ENCODE assay signal across 9 cellular contexts in genomic region chr14:69259176-69259530, GRCh38. TPM values are rescaled to one million over a fixed set of nuclear protein-coding genes. Genes with fewer than 3 reads are reported as not detected.
DNase-seq lines count a peak whose midpoint lies in the region; ATAC-seq, FAIRE-seq and TF ChIP-seq lines count a peak whose summit lies in the region.
"Had no signal": no experiment of that assay in that cellular context is flagged by ENCODE, and none has a peak within 500 bp of the region (broad histone marks: within the 10 kb centered on the region; RNA-seq: fewer than 3 reads in every experiment).

No MANE protein-coding gene starts in this region.

- intact Hi-C loops in HepG2 (cut with micrococcal nuclease; ENCODE audit: unreplicated experiment): no loop called here
- intact Hi-C loops in right lobe of liver (cut with DNase I): no loop called here
- intact Hi-C loops in dorsolateral prefrontal cortex (cut with DNase I): no loop called here
- intact Hi-C loops in naive thymus-derived CD4-positive, alpha-beta T cell (cut with micrococcal nuclease): no loop called here
- intact Hi-C loops in uterus (cut with DNase I; ENCODE audit: low total_unique reads): no loop called here
- intact Hi-C loops in kidney (cut with DNase I): loop anchor here (10.0 kb wide), 1 partner anchor 96 kb away; no protein-coding TSS in a partner anchor

- H3K27ac ChIP-seq in HepG2 (ENCODE audit: extremely low read length, insufficient read depth, low read length) (no peak overlapping the region), right lobe of liver (no peak overlapping the region), dorsolateral prefrontal cortex (peak overlapping the region in 10 of 59 donors; percentile 32 to 76 (median 48)), uterus (no peak overlapping the region), kidney (ENCODE audit: low read depth in 2 of 2, low read length in 2 of 2) (no peak overlapping the region)
- H3K27ac ChIP-seq in naive thymus-derived CD4-positive, alpha-beta T cell (ENCODE audit: low read depth, low read length): no peak overlapping the region

- in situ Hi-C loops in HepG2 (cut with HindIII; ENCODE audit: extremely low pct_ligation_motif_present, low pct_unique_long_range_greater_than_20kb): loop anchor here (10.0 kb wide), 1 partner anchor 206 kb away; no protein-coding TSS in a partner anchor

- no peak for TF ChIP-seq CTCF in HepG2 (CRISPR knock-in tag; IDR thresholded peaks at IDR 0.05)
- TF ChIP-seq CTCF in right lobe of liver (IDR thresholded peaks at IDR 0.05): no peak
- no peak for TF ChIP-seq CTCF in dorsolateral prefrontal cortex (IDR thresholded peaks at IDR 0.05 in 54 of 56, conservative IDR thresholded peaks at IDR 0.05 in 2 of 56; ENCODE audit: low read depth in 1 of 56, partially characterized antibody in 56 of 56)
- TF ChIP-seq CTCF in uterus (IDR thresholded peaks at IDR 0.05): no peak
- no peak for TF ChIP-seq CTCF in kidney (IDR thresholded peaks at IDR 0.05; ENCODE audit: borderline replicate concordance, extremely low read depth, insufficient read depth)

- H2AFZ ChIP-seq in HepG2 (ENCODE audit: low read length): no peak overlapping the region

- WGBS in HepG2 (ENCODE audit: low lambda C conversion rate): 28% methylated on average over 13 of the region's 14 CpGs
- 34% methylated on average over 10 of the region's 14 CpGs for WGBS in right lobe of liver (ENCODE audit: insufficient coverage, low coverage, low lambda C conversion rate, missing lambda C conversion rate)

- no peak for TF ChIP-seq RAD21 in HepG2 (CRISPR knock-in tag; IDR thresholded peaks at IDR 0.05)

- peak overlapping the region; percentile 37 to 72 (median 67); a peak in 5 of 6 replicates for H3K4me3 ChIP-seq in HepG2 (replicated peaks in 1 of 3; ENCODE audit: insufficient read depth in 1 of 3, low read depth in 2 of 3, low read length in 3 of 3)
- peak overlapping the region in 1 of 3 donors; percentile 57 for H3K4me3 ChIP-seq in right lobe of liver
- peak overlapping the region; percentile 43 to 85 (median 70) for H3K4me3 ChIP-seq in dorsolateral prefrontal cortex
- no peak overlapping the region for H3K4me3 ChIP-seq in naive thymus-derived CD4-positive, alpha-beta T cell (ENCODE audit: low read length)
- peak overlapping the region; percentile 39 to 41 for H3K4me3 ChIP-seq in uterus
- H3K4me3 ChIP-seq in kidney (ENCODE audit: low read length in 2 of 2): peak overlapping the region in 1 of 2 donors; percentile 55

- ATAC-seq in HepG2 (no peak), right lobe of liver (no peak)
- no peak for ATAC-seq in naive thymus-derived CD4-positive, alpha-beta T cell
- ATAC-seq: activated T-helper 17 cell treated with anti-CD3 and anti-CD28 coated beads, Interleukin-2, amount 50 U/mL, for 72 hours had no signal

- H3K4me1 ChIP-seq in HepG2 (ENCODE audit: insufficient read depth, low read length): peaks cover 20% of the 10 kb centered on the region
- peaks cover 0 to 23% (median 0%) of the 10 kb centered on the region in 4 donors for H3K4me1 ChIP-seq in right lobe of liver
- H3K4me1 ChIP-seq in naive thymus-derived CD4-positive, alpha-beta T cell (ENCODE audit: control insufficient read depth in 2 of 2, insufficient read depth in 2 of 2, low read length in 2 of 2): no peaks in the 10 kb centered on the region
- no peaks in the 10 kb centered on the region for H3K4me1 ChIP-seq in uterus
- peaks cover 0 to 4% of the 10 kb centered on the region in 2 donors for H3K4me1 ChIP-seq in kidney (ENCODE audit: control insufficient read depth in 1 of 2, insufficient read depth in 1 of 2, low read depth in 1 of 2, low read length in 2 of 2)

- FAIRE-seq in HepG2 (lab: Jason Lieb, UNC) (no peak), kidney (lab: Jason Lieb, UNC) (no peak)

- no peak for DNase-seq in HepG2 (ENCODE audit: low spot score)
- no peak for DNase-seq in right lobe of liver
- no peak for DNase-seq in dorsolateral prefrontal cortex
- no peak for DNase-seq in naive thymus-derived CD4-positive, alpha-beta T cell
- no peak for DNase-seq in uterus
- DNase-seq in kidney: no peak
- DNase-seq in NCI-H2029 (lab: John Stamatoyannopoulos, UW): no peak
- no peak for DNase-seq in DMS79 (lab: John Stamatoyannopoulos, UW)

- peak overlapping the region in 6 of 10 donors; percentile 1 to 83 (median 30) for H3K4me3 Mint-ChIP-seq in naive thymus-derived CD4-positive, alpha-beta T cell
- H3K4me3 Mint-ChIP-seq: activated T-helper 17 cell treated with anti-CD3 and anti-CD28 coated beads, Interleukin-2, amount 50 U/mL, for 72 hours had no signal

- H3K4me1 Mint-ChIP-seq in naive thymus-derived CD4-positive, alpha-beta T cell: peaks cover 0 to 16% (median 5%) of the 10 kb centered on the region in 7 donors
- H3K4me1 Mint-ChIP-seq: activated T-helper 17 cell treated with anti-CD3 and anti-CD28 coated beads, Interleukin-2, amount 50 U/mL, for 72 hours had no signal

- peak overlapping the region; percentile 79 for H3K4me2 ChIP-seq in HepG2 (ENCODE audit: low read depth, low read length)

- TF ChIP-seq POLR2A in HepG2 (IDR thresholded peaks at IDR 0.05; ENCODE audit: insufficient read depth in 1 of 2, low read depth in 2 of 2, low read length in 2 of 2) (no peak), right lobe of liver (IDR thresholded peaks at IDR 0.05) (no peak), uterus (IDR thresholded peaks at IDR 0.05) (no peak)

- H3K79me2 ChIP-seq in HepG2 (ENCODE audit: insufficient read depth, low read length): no peaks in the 10 kb centered on the region

- H3K27ac Mint-ChIP-seq in naive thymus-derived CD4-positive, alpha-beta T cell: no peak overlapping the region
- H3K27ac Mint-ChIP-seq: activated T-helper 17 cell treated with anti-CD3 and anti-CD28 coated beads, Interleukin-2, amount 50 U/mL, for 72 hours had no signal

- POLR2A ChIA-PET in HepG2 (lab: Yijun Ruan, JAX): no interaction called here
- POLR2A ChIA-PET in naive thymus-derived CD4-positive, alpha-beta T cell (lab: Charles Lee): no interaction called here

- TF ChIP-seq EP300 in HepG2 (IDR thresholded peaks at IDR 0.05; ENCODE audit: low read depth in 2 of 2, low read length in 2 of 2): no peak
- TF ChIP-seq EP300 in HepG2 (CRISPR knock-in tag; IDR thresholded peaks at IDR 0.05; ENCODE audit: borderline replicate concordance): no peak

- CTCF ChIA-PET in HepG2 (lab: Yijun Ruan, JAX; ENCODE audit: low intra/inter-chr PET ratio, low total read pairs): no interaction called here
- CTCF ChIA-PET in naive thymus-derived CD4-positive, alpha-beta T cell (lab: Charles Lee): no interaction called here

- H4K20me1 ChIP-seq in HepG2 (ENCODE audit: insufficient read depth, low read length): no peaks in the 10 kb centered on the region

- H3K27me3 ChIP-seq in HepG2 (ENCODE audit: control insufficient read depth in 1 of 2, insufficient read depth in 2 of 2, low read length in 2 of 2) (peaks cover 6 to 36% of the 10 kb centered on the region in 2 experiments; a peak in 4 of 5 replicates), right lobe of liver (no peaks in the 10 kb centered on the region), dorsolateral prefrontal cortex (peaks cover 0 to 25% (median 0%) of the 10 kb centered on the region in 45 donors), uterus (peaks cover 0 to 5% of the 10 kb centered on the region in 2 donors)
- peaks cover 0 to 10% of the 10 kb centered on the region in 2 donors for H3K27me3 ChIP-seq in naive thymus-derived CD4-positive, alpha-beta T cell (ENCODE audit: control insufficient read depth in 2 of 2, insufficient read depth in 2 of 2, low read length in 2 of 2)

- BruUV-seq in HepG2 (replicated peaks; lab: Mats Ljungman, UMichigan): no TSS peak

- H3K27me3 Mint-ChIP-seq in naive thymus-derived CD4-positive, alpha-beta T cell: peaks cover 30 to 80% (median 48%) of the 10 kb centered on the region in 5 donors

- no peak overlapping the region for H3K9ac ChIP-seq in HepG2 (ENCODE audit: insufficient read depth, low read depth, low read length)
- no peak overlapping the region for H3K9ac ChIP-seq in kidney (ENCODE audit: low read length in 2 of 2)

- no peaks in the 10 kb centered on the region for H3K9me3 ChIP-seq in HepG2 (ENCODE audit: low read length)
- H3K9me3 ChIP-seq in right lobe of liver: no peaks in the 10 kb centered on the region
- H3K9me3 ChIP-seq in naive thymus-derived CD4-positive, alpha-beta T cell (ENCODE audit: control insufficient read depth in 2 of 3, low read length in 3 of 3): no peaks in the 10 kb centered on the region
- H3K9me3 ChIP-seq in uterus: no peaks in the 10 kb centered on the region
- H3K9me3 ChIP-seq in kidney (ENCODE audit: control insufficient read depth in 1 of 2, low read length in 2 of 2): no peaks in the 10 kb centered on the region

- H3K36me3 Mint-ChIP-seq in naive thymus-derived CD4-positive, alpha-beta T cell: peaks cover 0 to 4% (median 0%) of the 10 kb centered on the region in 5 donors

- peaks cover 0 to 2% (median 0%) of the 10 kb centered on the region in 11 donors for H3K9me3 Mint-ChIP-seq in naive thymus-derived CD4-positive, alpha-beta T cell
- H3K9me3 Mint-ChIP-seq: activated T-helper 17 cell treated with anti-CD3 and anti-CD28 coated beads, Interleukin-2, amount 50 U/mL, for 72 hours had no signal

- H3K36me3 ChIP-seq in HepG2 (replicated peaks in 1 of 2; ENCODE audit: control insufficient read depth in 1 of 2, insufficient read depth in 2 of 2, low read length in 2 of 2) (no peaks in the 10 kb centered on the region), right lobe of liver (no peaks in the 10 kb centered on the region), uterus (no peaks in the 10 kb centered on the region), kidney (ENCODE audit: control insufficient read depth in 1 of 2, insufficient read depth in 2 of 2, low read length in 2 of 2) (no peaks in the 10 kb centered on the region)
- H3K36me3 ChIP-seq in naive thymus-derived CD4-positive, alpha-beta T cell (ENCODE audit: control insufficient read depth in 2 of 3, insufficient read depth in 3 of 3, low read length in 3 of 3): no peaks in the 10 kb centered on the region

RNA-seq across cellular contexts. Expression of gene GALNT16, which starts 0.8 kb away (rescaled TPM):
- total RNA-seq in HepG2 (2016; rRNA removed; fragmentation: Illumina TruSeq; extraction: Trizol): 0.36 and 0.82 TPM in 2 replicates
- 0.10 and 0.18 TPM in 2 replicates for total RNA-seq in HepG2 (2016; cell fraction: cytosol; rRNA removed; fragmentation: Illumina TruSeq; extraction: Trizol; ENCODE audit: low read depth)
- total RNA-seq in HepG2 (2016; cell fraction: insoluble cytoplasmic fraction; rRNA removed; fragmentation: Illumina TruSeq; extraction: Trizol): 0.40 and 1.1 TPM in 2 replicates
- 0.28 and 0.68 TPM in 2 replicates for total RNA-seq in HepG2 (2016; cell fraction: membrane; rRNA removed; fragmentation: Illumina TruSeq; extraction: Trizol)
- total RNA-seq in HepG2 (2016; cell fraction: nucleus; rRNA removed; fragmentation: Illumina TruSeq; extraction: Trizol): 1.3 and 1.6 TPM in 2 replicates
- polyA plus RNA-seq in HepG2 (2011; rRNA removed): 0.54 and 0.55 TPM in 2 replicates
- 0.42 and 0.63 TPM in 2 replicates for polyA plus RNA-seq in HepG2 (2011; cell fraction: cytosol; rRNA removed)
- 0.72 and 0.73 TPM in 2 replicates for polyA plus RNA-seq in HepG2 (2011; cell fraction: nucleus; rRNA removed)
- polyA plus RNA-seq in HepG2 (2012): 0.20 and 0.39 TPM in 2 replicates
- polyA plus RNA-seq in HepG2 (2016; cell fraction: cytosol; fragmentation: Illumina TruSeq; extraction: Trizol; ENCODE audit: low read depth): 0.09 and 0.34 TPM in 2 replicates
- polyA plus RNA-seq in HepG2 (2016; cell fraction: insoluble cytoplasmic fraction; fragmentation: Illumina TruSeq; extraction: Trizol; ENCODE audit: low read depth): 0.35 and 0.51 TPM in 2 replicates
- 0.32 and 0.44 TPM in 2 replicates for polyA plus RNA-seq in HepG2 (2016; cell fraction: membrane; fragmentation: Illumina TruSeq; extraction: Trizol; ENCODE audit: low read depth)
- polyA plus RNA-seq in HepG2 (2016; cell fraction: nucleus; fragmentation: Illumina TruSeq; extraction: Trizol; ENCODE audit: insufficient read depth, low read depth): 2.8 and 3.3 TPM in 2 replicates
- 0.90 TPM in 1 of 2 replicates, not detected in the other for polyA minus RNA-seq in HepG2 (2011; rRNA and poly(A)+ RNA removed; ENCODE audit: low replicate concordance)
- polyA minus RNA-seq in HepG2 (2011; cell fraction: cytosol; rRNA and poly(A)+ RNA removed): 0.30 and 0.44 TPM in 2 replicates
- 0.13 TPM in 1 of 2 replicates, not detected in the other for polyA minus RNA-seq in HepG2 (2011; cell fraction: nucleus; rRNA and poly(A)+ RNA removed)
- 1 to 10 TPM in 3 of 6 experiments, under 1 TPM in 3; 0.37 to 1.7 (median 0.94) TPM for total RNA-seq in right lobe of liver
- total RNA-seq in dorsolateral prefrontal cortex: 10 to 100 TPM; 17.2 to 81.2 (median 55.6) TPM
- under 1 TPM in 2 of 5 experiments, not detected in 3; 0.07 to 0.65 TPM for total RNA-seq in naive thymus-derived CD4-positive, alpha-beta T cell
- polyA plus RNA-seq in naive thymus-derived CD4-positive, alpha-beta T cell: not detected
- 10 to 100 TPM in 3 of 4 donors, 1 to 10 TPM in 1; 2.1 to 35.9 (median 11.5) TPM for total RNA-seq in uterus
- 13.1 TPM for total RNA-seq in kidney
- 15.2 TPM for polyA plus RNA-seq in kidney (ENCODE audit: insufficient read depth, low read depth, low replicate concordance)
